ENCODE assay signal across 29 cellular contexts in genomic region chr17:57447357-57448019, GRCh38.
DNase-seq lines count a peak whose midpoint lies in the region; ATAC-seq and TF ChIP-seq lines count a peak whose summit lies in the region.
"Had no signal": no experiment of that assay in that cellular context is flagged by ENCODE, and none has a peak within 500 bp of the region (broad histone marks: within the 10 kb centered on the region; RNA-seq: fewer than 3 reads in every experiment).

No MANE protein-coding gene starts in this region.

- H3K9me3 ChIP-seq in Caco-2 (no peaks in the 10 kb centered on the region), psoas muscle (no peaks in the 10 kb centered on the region)
- H3K9me3 ChIP-seq: adrenal gland, breast epithelium, colonic mucosa, left lung, transverse colon had no signal

- CTCF ChIA-PET in Caco-2 (lab: Charles Lee): no interaction called here

- ATAC-seq in GM21515 (IDR thresholded peaks at IDR 0.05; ENCODE audit: unreplicated experiment) (no peak), psoas muscle (no peak)
- ATAC-seq: activated CD8-positive, alpha-beta T cell treated with anti-CD3 and anti-CD28 coated beads for 36 hours; esophagus mucosa; left lung; natural killer cell; sciatic nerve; SK-N-SH treated with all-trans-retinoic acid at 6 μM for 48 hours had no signal

- in situ Hi-C loops in KBM-7 (cut with MboI; ENCODE audit: low pct_unique_long_range_greater_than_20kb, low sequenced_read_pairs): no loop called here

- peaks cover 43% of the 10 kb centered on the region for H3K36me3 Mint-ChIP-seq in Caco-2 (ENCODE audit: insufficient read depth, unreplicated experiment)
- peaks cover 22% of the 10 kb centered on the region for H3K36me3 Mint-ChIP-seq in activated T-helper 1 cell treated with anti-CD3 and anti-CD28 coated beads, Interleukin-12 subunit alpha, Interleukin-12 subunit beta, Interleukin-2, Interleukin-4 antibody, amounts not matched to agents 30 ng/mL and 10 ng/mL and 1 ng/mL, durations not matched to agents 14 hours and 24 hours and 36 hours (ENCODE audit: low read depth)
- H3K36me3 Mint-ChIP-seq in nephron (ENCODE audit: low read depth): peaks cover 3% of the 10 kb centered on the region
- H3K36me3 Mint-ChIP-seq: natural killer cell had no signal

- H3K4me3 ChIP-seq in Caco-2 (ENCODE audit: low read depth, low read length) (no peak overlapping the region), psoas muscle (no peak overlapping the region)
- H3K4me3 ChIP-seq: adrenal gland, breast epithelium, colonic mucosa, hepatocyte, left lung, transverse colon had no signal

- H3K27me3 Mint-ChIP-seq in Caco-2 (ENCODE audit: insufficient read depth, unreplicated experiment): no peaks in the 10 kb centered on the region
- no peaks in the 10 kb centered on the region for H3K27me3 Mint-ChIP-seq in activated T-helper 1 cell treated with anti-CD3 and anti-CD28 coated beads, Interleukin-12 subunit alpha, Interleukin-12 subunit beta, Interleukin-2, Interleukin-4 antibody, amounts not matched to agents 30 ng/mL and 10 ng/mL and 1 ng/mL, durations not matched to agents 14 hours and 24 hours and 36 hours (ENCODE audit: insufficient read depth)
- H3K27me3 Mint-ChIP-seq in nephron (ENCODE audit: low read depth): peaks cover 44% of the 10 kb centered on the region
- H3K27me3 Mint-ChIP-seq: activated CD8-positive, alpha-beta T cell treated with anti-CD3 and anti-CD28 coated beads for 36 hours; CD4-positive, CD25-positive, alpha-beta regulatory T cell; stimulated activated naive CD8-positive, alpha-beta T cell treated with anti-CD3 and anti-CD28 coated beads, Interleukin-15, Interleukin-2, amounts not matched to agents 100 ng/mL and 50 ng/mL, for 24 hours had no signal

- H3K4me1 Mint-ChIP-seq in Caco-2 (ENCODE audit: low read depth, unreplicated experiment) (peaks cover 21% of the 10 kb centered on the region), nephron (peaks cover 46% of the 10 kb centered on the region)
- peaks cover 84% of the 10 kb centered on the region for H3K4me1 Mint-ChIP-seq in activated T-helper 1 cell treated with anti-CD3 and anti-CD28 coated beads, Interleukin-12 subunit alpha, Interleukin-12 subunit beta, Interleukin-2, Interleukin-4 antibody, amounts not matched to agents 30 ng/mL and 10 ng/mL and 1 ng/mL, durations not matched to agents 14 hours and 24 hours and 36 hours (ENCODE audit: low read depth)

- no peaks in the 10 kb centered on the region for H3K27me3 ChIP-seq in Caco-2 (replicated peaks; ENCODE audit: control insufficient read depth, insufficient read depth, low read length)
- H3K27me3 ChIP-seq in psoas muscle (ENCODE audit: insufficient read depth in 3 of 3, low read length in 2 of 3): no peaks in the 10 kb centered on the region
- H3K27me3 ChIP-seq: adrenal gland, breast epithelium, colonic mucosa, hepatocyte, left lung, transverse colon had no signal

- POLR2A ChIA-PET in Caco-2 (lab: Charles Lee): interaction anchor here (0.5 kb wide), 1 partner anchor 26 kb away, joined by 3 read pairs; no protein-coding TSS in a partner anchor

- H3K9me3 Mint-ChIP-seq in Caco-2 (ENCODE audit: unreplicated experiment): no peaks in the 10 kb centered on the region
- no peaks in the 10 kb centered on the region for H3K9me3 Mint-ChIP-seq in activated T-helper 1 cell treated with anti-CD3 and anti-CD28 coated beads, Interleukin-12 subunit alpha, Interleukin-12 subunit beta, Interleukin-2, Interleukin-4 antibody, amounts not matched to agents 30 ng/mL and 10 ng/mL and 1 ng/mL, durations not matched to agents 14 hours and 24 hours and 36 hours
- H3K9me3 Mint-ChIP-seq in nephron: no peaks in the 10 kb centered on the region
- H3K9me3 Mint-ChIP-seq: CD4-positive, CD25-positive, alpha-beta regulatory T cell; natural killer cell; stimulated activated naive CD8-positive, alpha-beta T cell treated with anti-CD3 and anti-CD28 coated beads, Interleukin-15, Interleukin-2, amounts not matched to agents 100 ng/mL and 50 ng/mL, for 24 hours; T-helper 2 cell treated with Interferon-gamma antibody and Interleukin-4, amounts not matched to agents 5 μg/mL and 100 μg/mL, for 36 hours had no signal

- intact Hi-C loops in Caco-2 (cut with micrococcal nuclease; ENCODE audit: unreplicated experiment): loop anchor here (5.0 kb wide), 2 partner anchors 70 to 75 kb away; no protein-coding TSS in a partner anchor
- intact Hi-C loops in activated T-helper 1 cell treated with anti-CD3 and anti-CD28 coated beads, Interleukin-12 subunit alpha, Interleukin-12 subunit beta, Interleukin-2, Interleukin-4 antibody, amounts not matched to agents 30 ng/mL and 10 ng/mL and 1 ng/mL, durations not matched to agents 14 hours and 24 hours and 36 hours (cut with micrococcal nuclease): loop anchor here (10.0 kb wide), 2 partner anchors 227 to 313 kb away; no protein-coding TSS in a partner anchor
- intact Hi-C loops in psoas muscle (cut with DNase I): no loop called here

- BruUV-seq in Caco-2 (replicated peaks; lab: Mats Ljungman, UMichigan): no TSS peak

- DNase-seq in Caco-2 (no peak), KBM-7 (peak; percentile 17), hepatic stellate cell (ENCODE audit: low spot score) (no peak), psoas muscle (no peak), HCEC 1CT (no peak)
- DNase-seq in activated T-helper 1 cell treated with anti-CD3 and anti-CD28 coated beads, Interleukin-12 subunit alpha, Interleukin-12 subunit beta, Interleukin-2, Interleukin-4 antibody, amounts not matched to agents 30 ng/mL and 10 ng/mL and 1 ng/mL, durations not matched to agents 14 hours and 24 hours and 36 hours (ENCODE audit: low spot score): no peak
- DNase-seq: activated CD4-positive, CD25-positive, alpha-beta regulatory T cell; activated CD8-positive, alpha-beta T cell treated with anti-CD3 and anti-CD28 coated beads for 36 hours; activated gamma-delta T cell; adrenal gland; CD4-positive, CD25-positive, alpha-beta regulatory T cell; colonic mucosa; effector memory CD4-positive, alpha-beta T cell; foreskin melanocyte; natural killer cell; NCI-H1092 treated with DMSO at 0.1 percent for 48 hours; NCI-H187 treated with DMSO at 0.1 percent for 48 hours; transverse colon had no signal

- 86 to 90% (median 89%) methylated on average over 10 of the region's 10 CpGs for WGBS in psoas muscle, 3 donors

- TF ChIP-seq CTCF in Caco-2 (IDR thresholded peaks at IDR 0.05; ENCODE audit: insufficient read depth in 1 of 2, low read depth in 1 of 2, low read length in 1 of 2, severe bottlenecking in 1 of 2, unreplicated experiment in 1 of 2): no peak
- no peak for TF ChIP-seq CTCF in nephron (IDR thresholded peaks at IDR 0.05; ENCODE audit: unreplicated experiment in 3 of 3)
- TF ChIP-seq CTCF in psoas muscle (IDR thresholded peaks at IDR 0.05): no peak

- H3K27ac Mint-ChIP-seq in Caco-2 (ENCODE audit: unreplicated experiment): peak overlapping the region; percentile 9
- H3K27ac Mint-ChIP-seq in activated T-helper 1 cell treated with anti-CD3 and anti-CD28 coated beads, Interleukin-12 subunit alpha, Interleukin-12 subunit beta, Interleukin-2, Interleukin-4 antibody, amounts not matched to agents 30 ng/mL and 10 ng/mL and 1 ng/mL, durations not matched to agents 14 hours and 24 hours and 36 hours: peak overlapping the region; percentile 22
- H3K27ac Mint-ChIP-seq in nephron: peak overlapping the region; percentile 6 to 35 (median 12)
- H3K27ac Mint-ChIP-seq: activated CD8-positive, alpha-beta T cell treated with anti-CD3 and anti-CD28 coated beads for 36 hours; natural killer cell; stimulated activated naive CD8-positive, alpha-beta T cell treated with anti-CD3 and anti-CD28 coated beads, Interleukin-15, Interleukin-2, amounts not matched to agents 100 ng/mL and 50 ng/mL, for 24 hours; T-helper 2 cell treated with Interferon-gamma antibody and Interleukin-4, amounts not matched to agents 5 μg/mL and 100 μg/mL, for 36 hours had no signal

- H3K36me3 ChIP-seq in Caco-2 (ENCODE audit: control insufficient read depth, insufficient read depth, low read length): peaks cover 3% of the 10 kb centered on the region; the same call in 1 of the 2 replicates
- no peaks in the 10 kb centered on the region for H3K36me3 ChIP-seq in psoas muscle (ENCODE audit: insufficient read depth in 1 of 2, low read depth in 1 of 2)
- H3K36me3 ChIP-seq: adrenal gland, breast epithelium, colonic mucosa, left lung, transverse colon had no signal

- H3K4me3 Mint-ChIP-seq in Caco-2 (ENCODE audit: unreplicated experiment): no peak overlapping the region
- no peak overlapping the region for H3K4me3 Mint-ChIP-seq in activated T-helper 1 cell treated with anti-CD3 and anti-CD28 coated beads, Interleukin-12 subunit alpha, Interleukin-12 subunit beta, Interleukin-2, Interleukin-4 antibody, amounts not matched to agents 30 ng/mL and 10 ng/mL and 1 ng/mL, durations not matched to agents 14 hours and 24 hours and 36 hours
- H3K4me3 Mint-ChIP-seq in nephron: no peak overlapping the region
- H3K4me3 Mint-ChIP-seq: activated CD8-positive, alpha-beta T cell treated with anti-CD3 and anti-CD28 coated beads for 36 hours; natural killer cell; stimulated activated naive CD8-positive, alpha-beta T cell treated with anti-CD3 and anti-CD28 coated beads, Interleukin-15, Interleukin-2, amounts not matched to agents 100 ng/mL and 50 ng/mL, for 24 hours; T-helper 2 cell treated with Interferon-gamma antibody and Interleukin-4, amounts not matched to agents 5 μg/mL and 100 μg/mL, for 36 hours had no signal

- H3K27ac ChIP-seq in psoas muscle: no peak overlapping the region
- H3K27ac ChIP-seq: colonic mucosa, hepatocyte, left lung, parathyroid adenoma, transverse colon had no signal

- H3K4me1 ChIP-seq in Caco-2 (peaks cover 17% of the 10 kb centered on the region), psoas muscle (peaks cover 28% of the 10 kb centered on the region)
- H3K4me1 ChIP-seq: colonic mucosa had no signal

Comparison
In these comparisons a context has a peak if more than half of its experiments do, and no peak if none do; other contexts are left out.
1. intact Hi-C loops: an anchor here in Caco-2 (5.0 kb wide) and activated T-helper 1 cell treated with anti-CD3 and anti-CD28 coated beads, Interleukin-12 subunit alpha, Interleukin-12 subunit beta, Interleukin-2, Interleukin-4 antibody, amounts not matched to agents 30 ng/mL and 10 ng/mL and 1 ng/mL, durations not matched to agents 14 hours and 24 hours and 36 hours (10.0 kb wide); none called in psoas muscle.